12 cellular contexts compared by ENCODE assay signal in the genomic region with DNA sequence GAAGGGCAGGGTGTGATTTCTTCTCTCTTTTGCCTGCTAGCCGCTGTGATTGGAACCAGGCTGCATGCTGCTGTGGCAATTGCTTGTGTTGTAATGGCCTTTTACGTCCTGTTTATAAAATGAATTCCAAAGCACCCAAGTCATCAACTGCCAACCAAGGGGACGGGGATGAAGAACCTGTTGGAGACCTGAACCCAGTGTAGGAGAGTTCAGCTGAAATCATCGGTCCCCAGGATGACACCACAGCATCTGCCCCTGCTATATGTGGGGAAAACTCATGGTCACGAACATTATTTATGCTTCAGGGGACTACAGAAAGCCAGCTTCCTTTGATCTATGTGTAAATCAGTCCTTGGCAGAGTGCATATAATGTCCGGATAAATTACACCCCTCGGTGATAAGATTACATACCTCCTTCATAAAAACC. TPM values are rescaled to one million over a fixed set of nuclear protein-coding genes. Genes with fewer than 3 reads are reported as not detected.
DNase-seq lines count a peak whose midpoint lies in the region; ATAC-seq and TF ChIP-seq lines count a peak whose summit lies in the region.
"Had no signal": no experiment of that assay in that cellular context is flagged by ENCODE, and none has a peak within 500 bp of the region (broad histone marks: within the 10 kb centered on the region; RNA-seq: fewer than 3 reads in every experiment).

No MANE protein-coding gene starts in this region.

- intact Hi-C loops in heart right ventricle (cut with DNase I) = loop anchor here in 4 of 10 donors (5.0 to 10.0 kb wide), 3 partner anchors 50 to 300 kb away; a partner anchor contains a TSS
- intact Hi-C loops in Right ventricle myocardium superior (cut with DNase I) = no loop called here

- H3K27me3 ChIP-seq in heart right ventricle (no peaks in the 10 kb centered on the region), adipocyte (replicated peaks; ENCODE audit: control insufficient read depth, insufficient read depth, low read length) (no peaks in the 10 kb centered on the region), upper lobe of left lung (no peaks in the 10 kb centered on the region), H7 (ENCODE audit: control insufficient read depth, insufficient read depth, low read length) (no peaks in the 10 kb centered on the region)
- H3K27me3 ChIP-seq: left lung had no signal

- peak overlapping the region; percentile 22 for H3K9ac ChIP-seq in adipocyte (ENCODE audit: low read length)

- H3K4me3 ChIP-seq in heart right ventricle = no peak overlapping the region
- no peak overlapping the region for H3K4me3 ChIP-seq in adipocyte (ENCODE audit: low read length)
- H3K4me3 ChIP-seq in upper lobe of left lung = no peak overlapping the region
- H3K4me3 ChIP-seq in H7 (ENCODE audit: insufficient read depth, low read depth, low read length) = no peak overlapping the region
- H3K4me3 ChIP-seq: left lung had no signal

- peak overlapping the region; percentile 29 to 78 (median 60) for H3K27ac ChIP-seq in heart right ventricle
- peak overlapping the region; percentile 12 to 73 (median 26) for H3K27ac ChIP-seq in upper lobe of left lung

- H3K4me1 ChIP-seq in heart right ventricle (peaks cover 8 to 71% (median 42%) of the 10 kb centered on the region in 9 donors), adipocyte (ENCODE audit: control insufficient read depth, insufficient read depth, low read length) (peaks cover 28% of the 10 kb centered on the region), upper lobe of left lung (peaks cover 23 to 51% (median 28%) of the 10 kb centered on the region in 4 donors)

- TF ChIP-seq EP300 in upper lobe of left lung (IDR thresholded peaks at IDR 0.05) = no peak

- WGBS in heart right ventricle, 2 donors = 52 to 69% methylated on average over 7 of the region's 7 CpGs
- 55 to 79% methylated on average over 7 of the region's 7 CpGs for WGBS in upper lobe of left lung, 2 donors

- ATAC-seq in heart right ventricle (no peak), Right ventricle myocardium superior (ENCODE audit: poor library complexity) (no peak), upper lobe of left lung (ENCODE audit: low FRiP score in 2 of 2) (no peak)
- ATAC-seq: left lung had no signal

- H3K9me3 ChIP-seq in heart right ventricle = no peaks in the 10 kb centered on the region
- H3K9me3 ChIP-seq in adipocyte (ENCODE audit: control insufficient read depth, low read length) = no peaks in the 10 kb centered on the region
- no peaks in the 10 kb centered on the region for H3K9me3 ChIP-seq in upper lobe of left lung
- H3K9me3 ChIP-seq: left lung had no signal

- H3K36me3 ChIP-seq in heart right ventricle (peaks cover 0 to 52% (median 20%) of the 10 kb centered on the region in 9 donors), adipocyte (ENCODE audit: control insufficient read depth, insufficient read depth, low read length, severe bottlenecking) (peaks cover 31% of the 10 kb centered on the region), upper lobe of left lung (peaks cover 2 to 26% (median 11%) of the 10 kb centered on the region in 4 donors), H7 (replicated peaks; ENCODE audit: control insufficient read depth, insufficient read depth, low read length) (no peaks in the 10 kb centered on the region; the same call in 1 of the 2 replicates)

- TF ChIP-seq POLR2A in upper lobe of left lung (IDR thresholded peaks at IDR 0.05) = no peak

- DNase-seq in heart right ventricle = no peak
- no peak for DNase-seq in Right ventricle myocardium superior
- peak; percentile 46 for DNase-seq in adipocyte (ENCODE audit: low read depth)
- peak; percentile 83 for DNase-seq in iris pigment epithelial cell (ENCODE audit: low read depth)
- no peak for DNase-seq in upper lobe of left lung
- no peak for DNase-seq in NCI-H2196 treated with DMSO at 0.1 percent for 48 hours (lab: John Stamatoyannopoulos, UW; ENCODE audit: unreplicated experiment)
- no peak for DNase-seq in H7
- DNase-seq in SHP77 treated with DMSO at 0.1 percent for 48 hours (lab: John Stamatoyannopoulos, UW) = no peak
- DNase-seq: activated CD4-positive, alpha-beta T cell treated with anti-CD3 and anti-CD28 coated beads, Interleukin-2, amount 10 ng/mL, durations not matched to agents 7 days and 5 days; left lung; NCI-H2081 treated with DMSO at 0.1 percent for 48 hours; T-helper 9 cell had no signal

- no peak for TF ChIP-seq CTCF in heart right ventricle (IDR thresholded peaks at IDR 0.05)
- no peak for TF ChIP-seq CTCF in upper lobe of left lung (IDR thresholded peaks at IDR 0.05)

RNA-seq across cellular contexts. Expression of a gene that starts 3.8 kb away (rescaled TPM):
- total RNA-seq in heart right ventricle (10 to 100 TPM; 27.5 to 52.9 (median 41.2) TPM), Right ventricle myocardium superior (31.1 TPM), upper lobe of left lung (10 to 100 TPM; 13.2 to 43.6 (median 30.5) TPM)
- polyA plus RNA-seq in heart right ventricle = 10 to 100 TPM; 12.0 to 17.2 TPM
- 21.6 and 26.3 TPM in 2 replicates for total RNA-seq in H7 (2014; rRNA removed; shearing (Covaris generic))

RNA-seq across cellular contexts. Expression of a gene that starts 18.6 kb away (rescaled TPM):
- total RNA-seq in heart right ventricle (10 to 100 TPM; 45.8 to 69.9 (median 59.0) TPM), Right ventricle myocardium superior (56.9 TPM), upper lobe of left lung (10 to 100 TPM; 11.5 to 54.6 (median 35.7) TPM)
- 10 to 100 TPM; 18.4 to 42.4 TPM for polyA plus RNA-seq in heart right ventricle
- total RNA-seq in H7 (2014; rRNA removed; shearing (Covaris generic)) = 45.1 and 45.2 TPM in 2 replicates

RNA-seq across cellular contexts. Expression of a gene that starts 19.5 kb away (rescaled TPM):
- total RNA-seq in heart right ventricle = under 1 TPM in 8 of 10 donors, not detected in 2; 0.18 to 0.54 (median 0.35) TPM
- under 1 TPM; 0.06 to 0.07 TPM for polyA plus RNA-seq in heart right ventricle
- total RNA-seq in Right ventricle myocardium superior = 0.19 TPM
- 10 to 100 TPM; 14.7 to 49.3 (median 24.4) TPM for total RNA-seq in upper lobe of left lung
- total RNA-seq in H7 (2014; rRNA removed; shearing (Covaris generic)) = 0.07 and 0.10 TPM in 2 replicates

RNA-seq across cellular contexts. Expression of a gene that starts 52.5 kb away (rescaled TPM):
- total RNA-seq in heart right ventricle = 10 to 100 TPM; 10.7 to 20.6 (median 14.4) TPM
- 1 to 10 TPM; 3.5 to 4.6 TPM for polyA plus RNA-seq in heart right ventricle
- total RNA-seq in Right ventricle myocardium superior = 15.1 TPM
- total RNA-seq in upper lobe of left lung = 10 to 100 TPM in 4 of 6 donors, 1 to 10 TPM in 2; 5.2 to 21.0 (median 13.9) TPM
- total RNA-seq in H7 (2014; rRNA removed; shearing (Covaris generic)) = 8.0 and 8.4 TPM in 2 replicates

Comparison
In these comparisons a context has a peak if more than half of its experiments do, and no peak if none do; other contexts are left out.
1. DNase-seq: peak in adipocyte (single experiment) and iris pigment epithelial cell (single experiment); none in heart right ventricle (0 of 2), Right ventricle myocardium superior (single experiment), upper lobe of left lung (0 of 2), NCI-H2196 treated with DMSO at 0.1 percent for 48 hours (single experiment), H7 (single experiment) and SHP77 treated with DMSO at 0.1 percent for 48 hours (single experiment).
2. RNA of a gene that starts 19.5 kb away (total RNA-seq): 14.7 to 49.3 TPM in upper lobe of left lung; 0.18 to 0.54 TPM in heart right ventricle, 0.19 TPM in Right ventricle myocardium superior (single experiment) and 0.07 to 0.10 TPM in H7; every median in the first group is over 10 times any median in the second.